32 cellular contexts compared by ENCODE assay signal in genomic region chr5:135723451-135723850, GRCh38.
"Had no signal": no experiment of that assay in that cellular context is flagged by ENCODE, and none has a peak within 500 bp of the region (broad histone marks: within the 10 kb centered on the region; RNA-seq: fewer than 3 reads in every experiment).

No MANE protein-coding gene starts in this region.

- H3K36me3 Mint-ChIP-seq: activated naive CD8-positive, alpha-beta T cell treated with anti-CD3 and anti-CD28 coated beads for 36 hours had no signal

- H3K27ac Mint-ChIP-seq: activated CD4-positive, alpha-beta T cell treated with anti-CD3 and anti-CD28 coated beads, Interleukin-2, amount 10 ng/mL, durations not matched to agents 24 days and 14 days; activated CD8-positive, alpha-beta T cell treated with anti-CD3 and anti-CD28 coated beads for 36 hours; activated naive CD8-positive, alpha-beta T cell treated with anti-CD3 and anti-CD28 coated beads for 36 hours; activated T-cell treated with anti-CD3 and anti-CD28 coated beads, Interleukin-2, amount 50 U/mL, for 72 hours; activated T-helper 17 cell treated with anti-CD3 and anti-CD28 coated beads, Interleukin-2, amount 50 U/mL, for 72 hours; T-helper 1 cell treated with Interleukin-12 subunit alpha and Interleukin-12 subunit beta and Interleukin-4 antibody, amounts not matched to agents 30 μg/mL and 1 μg/mL, for 36 hours; T-helper 2 cell treated with Interferon-gamma antibody and Interleukin-4, amounts not matched to agents 5 μg/mL and 100 μg/mL, for 36 hours had no signal

- H3K4me1 ChIP-seq: Peyer's patch had no signal

- H3K9ac ChIP-seq: SK-N-SH had no signal

- H3K9me3 Mint-ChIP-seq: activated CD4-positive, alpha-beta T cell treated with anti-CD3 and anti-CD28 coated beads, Interleukin-2, amount 10 ng/mL, durations not matched to agents 24 days and 14 days; activated CD8-positive, alpha-beta T cell treated with anti-CD3 and anti-CD28 coated beads for 36 hours; activated naive CD8-positive, alpha-beta T cell treated with anti-CD3 and anti-CD28 coated beads for 36 hours; activated T-cell treated with anti-CD3 and anti-CD28 coated beads, Interleukin-2, amount 50 U/mL, for 72 hours; activated T-helper 17 cell treated with anti-CD3 and anti-CD28 coated beads, Interleukin-2, amount 50 U/mL, for 72 hours; T-helper 1 cell treated with Interleukin-12 subunit alpha and Interleukin-12 subunit beta and Interleukin-4 antibody, amounts not matched to agents 30 μg/mL and 1 μg/mL, for 36 hours; T-helper 2 cell treated with Interferon-gamma antibody and Interleukin-4, amounts not matched to agents 5 μg/mL and 100 μg/mL, for 36 hours had no signal

- H3K4me3 Mint-ChIP-seq: activated CD4-positive, alpha-beta T cell treated with anti-CD3 and anti-CD28 coated beads, Interleukin-2, amount 10 ng/mL, durations not matched to agents 24 days and 14 days; activated CD8-positive, alpha-beta T cell treated with anti-CD3 and anti-CD28 coated beads for 36 hours; activated naive CD8-positive, alpha-beta T cell treated with anti-CD3 and anti-CD28 coated beads for 36 hours; activated T-cell treated with anti-CD3 and anti-CD28 coated beads, Interleukin-2, amount 50 U/mL, for 72 hours; activated T-helper 17 cell treated with anti-CD3 and anti-CD28 coated beads, Interleukin-2, amount 50 U/mL, for 72 hours; T-helper 1 cell treated with Interleukin-12 subunit alpha and Interleukin-12 subunit beta and Interleukin-4 antibody, amounts not matched to agents 30 μg/mL and 1 μg/mL, for 36 hours; T-helper 2 cell treated with Interferon-gamma antibody and Interleukin-4, amounts not matched to agents 5 μg/mL and 100 μg/mL, for 36 hours had no signal

- H3K4me3 ChIP-seq: K562, Peyer's patch, SJSA1 had no signal

- DNase-seq: activated CD4-positive, alpha-beta T cell treated with anti-CD3 and anti-CD28 coated beads, Interleukin-2, amount 10 ng/mL, durations not matched to agents 24 days and 14 days; activated CD4-positive, alpha-beta T cell treated with anti-CD3 and anti-CD28 coated beads, Interleukin-2, amount 50 U/mL, for 4 hours; activated CD8-positive, alpha-beta T cell treated with anti-CD3 and anti-CD28 coated beads for 36 hours; activated effector memory CD4-positive, alpha-beta T cell treated with anti-CD3 and anti-CD28 coated beads, Interleukin-2, amount 50 U/mL, for 16 hours; activated naive CD4-positive, alpha-beta T cell; activated naive CD4-positive, alpha-beta T cell treated with anti-CD3 and anti-CD28 coated beads, Interleukin-2, amount 50 U/mL, for 16 hours; activated naive CD8-positive, alpha-beta T cell treated with anti-CD3 and anti-CD28 coated beads for 36 hours; activated T-cell treated with anti-CD3 and anti-CD28 coated beads, Interleukin-2, amount 50 U/mL, for 1 hour; activated T-cell treated with anti-CD3 and anti-CD28 coated beads, Interleukin-2, amount 50 U/mL, for 72 hours; brain microvascular endothelial cell; central memory CD4-positive, alpha-beta T cell; NCI-H1048; NCI-H1105 treated with DMSO at 0.1 percent for 48 hours; NCI-H1436; NCI-H1694; NCI-H2029 treated with DMSO at 0.1 percent for 48 hours; NCI-H2171 treated with DMSO at 0.1 percent for 48 hours; NCI-H2227 treated with DMSO at 0.1 percent for 48 hours; NCI-H446 treated with DMSO at 0.1 percent for 48 hours; NCI-H524; NCI-H69; NK-92 treated with Interleukin-12 subunit alpha and Interleukin-12 subunit beta, amount 100 ng/mL, for 24 hours; PC-3; Peyer's patch; RPMI8226; SHP77 treated with DMSO at 0.1 percent for 48 hours; SK-N-SH had no signal

- H3K4me2 ChIP-seq: SK-N-SH had no signal

- H3K27ac ChIP-seq: brain microvascular endothelial cell, SJSA1 had no signal

- H3K27me3 ChIP-seq: brain microvascular endothelial cell, Peyer's patch, SJSA1 had no signal

- ATAC-seq: activated CD8-positive, alpha-beta T cell treated with anti-CD3 and anti-CD28 coated beads for 36 hours; activated T-cell treated with anti-CD3 and anti-CD28 coated beads, Interleukin-2, amount 50 U/mL, for 72 hours; activated T-helper 17 cell treated with anti-CD3 and anti-CD28 coated beads, Interleukin-2, amount 50 U/mL, for 72 hours; K562; PC-3 had no signal

- H3K4me1 Mint-ChIP-seq: activated CD4-positive, alpha-beta T cell treated with anti-CD3 and anti-CD28 coated beads, Interleukin-2, amount 10 ng/mL, durations not matched to agents 24 days and 14 days; activated naive CD8-positive, alpha-beta T cell treated with anti-CD3 and anti-CD28 coated beads for 36 hours; activated T-helper 17 cell treated with anti-CD3 and anti-CD28 coated beads, Interleukin-2, amount 50 U/mL, for 72 hours had no signal

- H3K9me3 ChIP-seq: Peyer's patch, SJSA1, SK-N-SH had no signal

- H3K36me3 ChIP-seq: brain microvascular endothelial cell, Peyer's patch, SJSA1 had no signal
